In genomic region chr3:186798239-186798638, GRCh38 we compare ENCODE assay signal across 19 cellular contexts. TPM values are rescaled to one million over a fixed set of nuclear protein-coding genes. Genes with fewer than 3 reads are reported as not detected.
DNase-seq lines count a peak whose midpoint lies in the region; ATAC-seq, FAIRE-seq and TF ChIP-seq lines count a peak whose summit lies in the region.
"Had no signal": no experiment of that assay in that cellular context is flagged by ENCODE, and none has a peak within 500 bp of the region (broad histone marks: within the 10 kb centered on the region; RNA-seq: fewer than 3 reads in every experiment).

No MANE protein-coding gene starts in this region.

- peak overlapping the region in 8 of 11 experiments; percentile 27 to 72 (median 55); a peak in 13 of 22 replicates for H3K4me2 ChIP-seq in BLaER1 treated with 17β-estradiol and CSF1 and Interleukin-3, amounts not matched to agents 10 nM and 100 nM
- H3K4me2 ChIP-seq in Loucy (ENCODE audit: low read depth, low read length, poor library complexity, severe bottlenecking) (peak overlapping the region; percentile 24), endothelial cell of umbilical vein (ENCODE audit: insufficient read depth, low read length) (peak overlapping the region; percentile 40)
- H3K4me2 ChIP-seq: A549, PC-9 had no signal

- no peaks in the 10 kb centered on the region for H3K27me3 ChIP-seq in BLaER1 treated with 17β-estradiol and CSF1 and Interleukin-3, amounts not matched to agents 10 nM and 100 nM
- H3K27me3 ChIP-seq in Loucy (ENCODE audit: insufficient read depth, low read length, poor library complexity, severe bottlenecking) (no peaks in the 10 kb centered on the region), endothelial cell of umbilical vein (ENCODE audit: control insufficient read depth in 2 of 2, insufficient read depth in 2 of 2, low read length in 2 of 2) (no peaks in the 10 kb centered on the region)

- dilution Hi-C loops in endothelial cell of umbilical vein (cut with MboI; ENCODE audit: extremely low pct_ligation_motif_present, low sequenced_read_pairs) = no loop called here

- no peak for TF ChIP-seq POLR2A in endothelial cell of umbilical vein (IDR thresholded peaks at IDR 0.05; ENCODE audit: low read depth, low read length)

- peaks cover 0 to 53% (median 29%) of the 10 kb centered on the region in 10 experiments; a peak in 15 of 20 replicates for H3K4me1 ChIP-seq in BLaER1 treated with 17β-estradiol and CSF1 and Interleukin-3, amounts not matched to agents 10 nM and 100 nM
- H3K4me1 ChIP-seq in Loucy (ENCODE audit: insufficient read depth, low read length, poor library complexity, severe bottlenecking) (peaks cover 22% of the 10 kb centered on the region), endothelial cell of umbilical vein (ENCODE audit: control insufficient read depth, extremely low read depth, insufficient read depth, low read length) (peaks cover 12% of the 10 kb centered on the region)
- H3K4me1 ChIP-seq: A549 had no signal

- no peaks in the 10 kb centered on the region for H3K27me3 Mint-ChIP-seq in activated CD8-positive, alpha-beta T cell treated with anti-CD3 and anti-CD28 coated beads, Interleukin-2, amount 10 ng/mL, durations not matched to agents 7 days and 5 days (ENCODE audit: low read depth)
- H3K27me3 Mint-ChIP-seq in activated CD8-positive, alpha-beta T cell treated with anti-CD3 and anti-CD28 coated beads for 36 hours = no peaks in the 10 kb centered on the region

- no peak overlapping the region for H3K4me3 ChIP-seq in BLaER1 treated with 17β-estradiol and CSF1 and Interleukin-3, amounts not matched to agents 10 nM and 100 nM
- H3K4me3 ChIP-seq in Loucy (ENCODE audit: low read length, poor library complexity, severe bottlenecking) (no peak overlapping the region), endothelial cell of umbilical vein (replicated peaks in 1 of 3; ENCODE audit: insufficient read depth in 1 of 3, low read depth in 1 of 3, low read length in 3 of 3) (no peak overlapping the region)
- H3K4me3 ChIP-seq: A549, PC-9 had no signal

- H3K9me1 ChIP-seq in endothelial cell of umbilical vein (replicated peaks; ENCODE audit: control insufficient read depth, extremely low read depth, insufficient read depth, low read length) = no peaks in the 10 kb centered on the region

- H3K9ac ChIP-seq in BLaER1 treated with 17β-estradiol and CSF1 and Interleukin-3, amounts not matched to agents 10 nM and 100 nM = peak overlapping the region in 2 of 11 experiments; percentile 25 to 32; a peak in 4 of 22 replicates
- no peak overlapping the region for H3K9ac ChIP-seq in Loucy (ENCODE audit: low read depth, low read length, poor library complexity, severe bottlenecking)
- H3K9ac ChIP-seq in endothelial cell of umbilical vein (replicated peaks; ENCODE audit: extremely low read depth, insufficient read depth, low read length) = no peak overlapping the region

- ATAC-seq in activated CD8-positive, alpha-beta T cell treated with anti-CD3 and anti-CD28 coated beads, Interleukin-2, amount 10 ng/mL, durations not matched to agents 7 days and 5 days = peak; percentile 47
- ATAC-seq in activated CD8-positive, alpha-beta T cell treated with anti-CD3 and anti-CD28 coated beads for 36 hours = no peak
- no peak for ATAC-seq in HG03280 (IDR thresholded peaks at IDR 0.05; ENCODE audit: unreplicated experiment)
- ATAC-seq: A549 had no signal

- intact Hi-C loops in activated CD8-positive, alpha-beta T cell treated with anti-CD3 and anti-CD28 coated beads for 36 hours (cut with micrococcal nuclease) = no loop called here
- intact Hi-C loops in endothelial cell of umbilical vein (cut with micrococcal nuclease) = no loop called here

- FAIRE-seq in endothelial cell of umbilical vein (lab: Jason Lieb, UNC) = peak; percentile 79
- FAIRE-seq: A549, H1 had no signal

- no peaks in the 10 kb centered on the region for H3K9me3 Mint-ChIP-seq in activated CD8-positive, alpha-beta T cell treated with anti-CD3 and anti-CD28 coated beads, Interleukin-2, amount 10 ng/mL, durations not matched to agents 7 days and 5 days (ENCODE audit: insufficient read depth)
- no peaks in the 10 kb centered on the region for H3K9me3 Mint-ChIP-seq in activated CD8-positive, alpha-beta T cell treated with anti-CD3 and anti-CD28 coated beads for 36 hours

- CTCF ChIA-PET in activated CD8-positive, alpha-beta T cell treated with anti-CD3 and anti-CD28 coated beads, Interleukin-2, amount 10 ng/mL, durations not matched to agents 7 days and 5 days (lab: Charles Lee) = interaction anchor here (0.9 to 2.5 kb wide), 8 partner anchors 13 to 854 kb away, joined by 3 to 17 read pairs (median 4); no protein-coding TSS in a partner anchor
- CTCF ChIA-PET in activated CD8-positive, alpha-beta T cell treated with anti-CD3 and anti-CD28 coated beads for 36 hours (lab: Charles Lee) = interaction anchor here (0.9 to 2.7 kb wide), 4 partner anchors 9 to 184 kb away, joined by 3 to 20 read pairs (median 4); no protein-coding TSS in a partner anchor
- CTCF ChIA-PET in endothelial cell of umbilical vein (lab: Charles Lee) = interaction anchor here (1.4 to 2.0 kb wide), 2 partner anchors 23 to 75 kb away, joined by 3 to 13 read pairs; no protein-coding TSS in a partner anchor

- H3K27ac Mint-ChIP-seq in activated CD8-positive, alpha-beta T cell treated with anti-CD3 and anti-CD28 coated beads, Interleukin-2, amount 10 ng/mL, durations not matched to agents 7 days and 5 days = peak overlapping the region; percentile 19
- H3K27ac Mint-ChIP-seq in activated CD8-positive, alpha-beta T cell treated with anti-CD3 and anti-CD28 coated beads for 36 hours = no peak overlapping the region

- peaks cover 15 to 100% (median 97%) of the 10 kb centered on the region in 11 experiments for H3K36me3 ChIP-seq in BLaER1 treated with 17β-estradiol and CSF1 and Interleukin-3, amounts not matched to agents 10 nM and 100 nM
- H3K36me3 ChIP-seq in Loucy (ENCODE audit: insufficient read depth, low read length) = peaks cover 42% of the 10 kb centered on the region; the same call in 1 of the 2 replicates
- peaks cover 2 to 13% of the 10 kb centered on the region in 2 experiments for H3K36me3 ChIP-seq in endothelial cell of umbilical vein (ENCODE audit: control insufficient read depth in 2 of 2, extremely low read depth in 1 of 2, insufficient read depth in 2 of 2, low read length in 2 of 2)

- H3K36me3 Mint-ChIP-seq in activated CD8-positive, alpha-beta T cell treated with anti-CD3 and anti-CD28 coated beads, Interleukin-2, amount 10 ng/mL, durations not matched to agents 7 days and 5 days (ENCODE audit: low read depth) = peaks cover 73% of the 10 kb centered on the region
- peaks cover 62% of the 10 kb centered on the region for H3K36me3 Mint-ChIP-seq in activated CD8-positive, alpha-beta T cell treated with anti-CD3 and anti-CD28 coated beads for 36 hours (ENCODE audit: low read depth)

- POLR2A ChIA-PET in activated CD8-positive, alpha-beta T cell treated with anti-CD3 and anti-CD28 coated beads, Interleukin-2, amount 10 ng/mL, durations not matched to agents 7 days and 5 days (lab: Charles Lee) = interaction anchor here (3.9 to 4.1 kb wide), 2 partner anchors 9 to 14 kb away, joined by 25 to 82 read pairs; partner anchors contain the start of gene EIF4A2
- POLR2A ChIA-PET in activated CD8-positive, alpha-beta T cell treated with anti-CD3 and anti-CD28 coated beads for 36 hours (lab: Charles Lee) = interaction anchor here (0.7 to 5.2 kb wide), 5 partner anchors 8 to 229 kb away, joined by 3 to 72 read pairs (median 3); partner anchors contain the start of gene EIF4A2
- POLR2A ChIA-PET in endothelial cell of umbilical vein (lab: Charles Lee) = interaction anchor here (2.2 kb wide), 1 partner anchor 14 kb away, joined by 18 read pairs; the partner anchor contains the start of gene EIF4A2

- H3K9me3 ChIP-seq in BLaER1 treated with 17β-estradiol and CSF1 and Interleukin-3, amounts not matched to agents 10 nM and 100 nM (replicated peaks in 1 of 11) = no peaks in the 10 kb centered on the region
- H3K9me3 ChIP-seq in Loucy (ENCODE audit: insufficient read depth, low read depth, low read length) (no peaks in the 10 kb centered on the region), endothelial cell of umbilical vein (replicated peaks; ENCODE audit: control insufficient read depth, insufficient read depth, low read length) (no peaks in the 10 kb centered on the region)
- H3K9me3 ChIP-seq: A549 had no signal

- H3K9me2 ChIP-seq in Loucy (replicated peaks; ENCODE audit: low read depth, low read length) = no peaks in the 10 kb centered on the region

- DNase-seq in activated CD8-positive, alpha-beta T cell treated with anti-CD3 and anti-CD28 coated beads, Interleukin-2, amount 10 ng/mL, durations not matched to agents 7 days and 5 days = no peak
- no peak for DNase-seq in activated CD8-positive, alpha-beta T cell treated with anti-CD3 and anti-CD28 coated beads for 36 hours
- DNase-seq in endothelial cell of umbilical vein (ENCODE audit: low read depth, low spot score) (peak; percentile 42), NCI-H2171 treated with DMSO at 0.1 percent for 48 hours (lab: John Stamatoyannopoulos, UW) (no peak)
- DNase-seq in activated CD4-positive, CD25-positive, alpha-beta regulatory T cell (lab: John Stamatoyannopoulos, UW) = no peak
- DNase-seq: Calu3, DMS79 treated with DMSO at 0.1 percent for 48 hours, GDM1, KG1, NCI-H1092 treated with DMSO at 0.1 percent for 48 hours, NCI-H1694 treated with DMSO at 0.1 percent for 48 hours, NCI-H446, PC-9 had no signal

- no peak overlapping the region for H2AFZ ChIP-seq in Loucy (ENCODE audit: low read length)
- H2AFZ ChIP-seq in endothelial cell of umbilical vein (ENCODE audit: low read depth, low read length) = peak overlapping the region; percentile 22
- H2AFZ ChIP-seq: PC-9 had no signal

- H3K4me3 Mint-ChIP-seq in activated CD8-positive, alpha-beta T cell treated with anti-CD3 and anti-CD28 coated beads, Interleukin-2, amount 10 ng/mL, durations not matched to agents 7 days and 5 days = no peak overlapping the region
- H3K4me3 Mint-ChIP-seq in activated CD8-positive, alpha-beta T cell treated with anti-CD3 and anti-CD28 coated beads for 36 hours = no peak overlapping the region

- peak overlapping the region in 1 of 11 experiments; percentile 41; a peak in 5 of 22 replicates for H3K27ac ChIP-seq in BLaER1 treated with 17β-estradiol and CSF1 and Interleukin-3, amounts not matched to agents 10 nM and 100 nM
- no peak overlapping the region for H3K27ac ChIP-seq in endothelial cell of umbilical vein (ENCODE audit: insufficient read depth, low read depth, low read length)
- H3K27ac ChIP-seq: A549, PC-9 had no signal

- H3K4me1 Mint-ChIP-seq in activated CD8-positive, alpha-beta T cell treated with anti-CD3 and anti-CD28 coated beads, Interleukin-2, amount 10 ng/mL, durations not matched to agents 7 days and 5 days (ENCODE audit: low read depth) = peaks cover 52% of the 10 kb centered on the region
- H3K4me1 Mint-ChIP-seq in activated CD8-positive, alpha-beta T cell treated with anti-CD3 and anti-CD28 coated beads for 36 hours (ENCODE audit: low read depth) = peaks cover 24% of the 10 kb centered on the region

- BruUV-seq in endothelial cell of umbilical vein (replicated peaks; lab: Mats Ljungman, UMichigan) = no TSS peak

- H3K79me2 ChIP-seq in Loucy (ENCODE audit: insufficient read depth, low read length) (peaks cover 52% of the 10 kb centered on the region), endothelial cell of umbilical vein (ENCODE audit: control insufficient read depth, insufficient read depth, low read length) (peaks cover 2% of the 10 kb centered on the region)

- peaks cover 0 to 3% (median 0%) of the 10 kb centered on the region in 11 experiments; a peak in 1 of 22 replicates for H4K20me1 ChIP-seq in BLaER1 treated with 17β-estradiol and CSF1 and Interleukin-3, amounts not matched to agents 10 nM and 100 nM
- H4K20me1 ChIP-seq in Loucy (ENCODE audit: insufficient read depth, low read length, poor library complexity, severe bottlenecking) (peaks cover 27% of the 10 kb centered on the region), endothelial cell of umbilical vein (replicated peaks; ENCODE audit: control insufficient read depth, extremely low read depth, insufficient read depth, low read length) (no peaks in the 10 kb centered on the region)

- TF ChIP-seq CTCF in activated CD8-positive, alpha-beta T cell treated with anti-CD3 and anti-CD28 coated beads for 36 hours (IDR thresholded peaks at IDR 0.05) = no peak
- TF ChIP-seq CTCF in Loucy (conservative IDR thresholded peaks at IDR 0.05; ENCODE audit: low read length) (no peak), endothelial cell of umbilical vein (IDR thresholded peaks at IDR 0.05; ENCODE audit: extremely low read depth in 1 of 2, insufficient read depth in 1 of 2, low read depth in 1 of 2, low read length in 2 of 2) (no peak)

- H3F3A ChIP-seq in Loucy (ENCODE audit: low read depth) = peaks cover 2% of the 10 kb centered on the region; the same call in 1 of the 2 replicates

RNA-seq across cellular contexts. Expression of gene RFC4, which starts 8.0 kb away (rescaled TPM):
- 100 to 1,000 TPM in 1 of 2 experiments, 10 to 100 TPM in 1; 98.9 to 106 TPM for total RNA-seq in activated CD8-positive, alpha-beta T cell treated with anti-CD3 and anti-CD28 coated beads, Interleukin-2, amount 10 ng/mL, durations not matched to agents 7 days and 5 days
- total RNA-seq in activated CD8-positive, alpha-beta T cell treated with anti-CD3 and anti-CD28 coated beads for 36 hours = 100 to 1,000 TPM; 110 to 125 TPM
- total RNA-seq in endothelial cell of umbilical vein = 29.1 and 33.7 TPM in 2 replicates
- polyA plus RNA-seq in endothelial cell of umbilical vein = 4.6 and 6.2 TPM in 2 replicates
- polyA plus RNA-seq in endothelial cell of umbilical vein (2011; cell fraction: cytosol; rRNA removed) = 13.1 and 15.5 TPM in 2 replicates
- polyA plus RNA-seq in endothelial cell of umbilical vein (2011; cell fraction: nucleus; rRNA removed) = 28.0 and 36.6 TPM in 2 replicates
- 18.1 and 27.7 TPM in 2 replicates for polyA plus RNA-seq in endothelial cell of umbilical vein (2012)
- 6.2 and 6.3 TPM in 2 replicates for polyA minus RNA-seq in endothelial cell of umbilical vein
- 25.2 TPM for polyA minus RNA-seq in endothelial cell of umbilical vein (2011; cell fraction: cytosol; rRNA and poly(A)+ RNA removed)
- 7.2 and 10.0 TPM in 2 replicates for polyA minus RNA-seq in endothelial cell of umbilical vein (2011; cell fraction: nucleus; rRNA and poly(A)+ RNA removed)

RNA-seq across cellular contexts. Expression of gene EIF4A2, which starts 14.9 kb away (rescaled TPM):
- total RNA-seq in activated CD8-positive, alpha-beta T cell treated with anti-CD3 and anti-CD28 coated beads, Interleukin-2, amount 10 ng/mL, durations not matched to agents 7 days and 5 days = 100 to 1,000 TPM; 365 to 383 TPM
- 100 to 1,000 TPM; 450 to 466 TPM for total RNA-seq in activated CD8-positive, alpha-beta T cell treated with anti-CD3 and anti-CD28 coated beads for 36 hours
- 260 and 282 TPM in 2 replicates for total RNA-seq in endothelial cell of umbilical vein
- polyA plus RNA-seq in endothelial cell of umbilical vein = 255 and 401 TPM in 2 replicates
- polyA plus RNA-seq in endothelial cell of umbilical vein (2011; cell fraction: cytosol; rRNA removed) = 252 and 274 TPM in 2 replicates
- polyA plus RNA-seq in endothelial cell of umbilical vein (2011; cell fraction: nucleus; rRNA removed) = 925 and 1,304 TPM in 2 replicates
- 354 and 358 TPM in 2 replicates for polyA plus RNA-seq in endothelial cell of umbilical vein (2012)
- polyA minus RNA-seq in endothelial cell of umbilical vein = 312 and 381 TPM in 2 replicates
- polyA minus RNA-seq in endothelial cell of umbilical vein (2011; cell fraction: cytosol; rRNA and poly(A)+ RNA removed) = 231 TPM
- polyA minus RNA-seq in endothelial cell of umbilical vein (2011; cell fraction: nucleus; rRNA and poly(A)+ RNA removed) = 447 and 547 TPM in 2 replicates

RNA-seq across cellular contexts. Expression of gene ADIPOQ, which starts 44.3 kb away (rescaled TPM):
- total RNA-seq in activated CD8-positive, alpha-beta T cell treated with anti-CD3 and anti-CD28 coated beads, Interleukin-2, amount 10 ng/mL, durations not matched to agents 7 days and 5 days = not detected
- not detected for total RNA-seq in activated CD8-positive, alpha-beta T cell treated with anti-CD3 and anti-CD28 coated beads for 36 hours
- total RNA-seq in endothelial cell of umbilical vein = not detected in 2 replicates
- polyA plus RNA-seq in endothelial cell of umbilical vein = not detected in 2 replicates
- polyA plus RNA-seq in endothelial cell of umbilical vein (2011; cell fraction: cytosol; rRNA removed) = not detected in 2 replicates
- not detected in 2 replicates for polyA plus RNA-seq in endothelial cell of umbilical vein (2011; cell fraction: nucleus; rRNA removed)
- not detected in 2 replicates for polyA plus RNA-seq in endothelial cell of umbilical vein (2012)
- not detected in 2 replicates for polyA minus RNA-seq in endothelial cell of umbilical vein
- not detected for polyA minus RNA-seq in endothelial cell of umbilical vein (2011; cell fraction: cytosol; rRNA and poly(A)+ RNA removed)
- not detected in 2 replicates for polyA minus RNA-seq in endothelial cell of umbilical vein (2011; cell fraction: nucleus; rRNA and poly(A)+ RNA removed)
- total RNA-seq: Calu3, H1, MCF 10A, PC-9 had no signal
- polyA plus RNA-seq: A549, H1 had no signal
